In genomic region chr7:100627238-100627549, GRCh38 we compare ENCODE assay signal across 10 cellular contexts. TPM values are rescaled to one million over a fixed set of nuclear protein-coding genes. Genes with fewer than 3 reads are reported as not detected.
DNase-seq lines count a peak whose midpoint lies in the region; ATAC-seq and TF ChIP-seq lines count a peak whose summit lies in the region.
"Had no signal": no experiment of that assay in that cellular context is flagged by ENCODE, and none has a peak within 500 bp of the region (broad histone marks: within the 10 kb centered on the region; RNA-seq: fewer than 3 reads in every experiment).

No MANE protein-coding gene starts in this region.

- peaks cover 26% of the 10 kb centered on the region for H3K4me1 Mint-ChIP-seq in CD4-positive, alpha-beta T cell (ENCODE audit: low read depth)
- H3K4me1 Mint-ChIP-seq in activated naive CD8-positive, alpha-beta T cell (ENCODE audit: low read depth): peaks cover 30% of the 10 kb centered on the region
- H3K4me1 Mint-ChIP-seq in naive thymus-derived CD4-positive, alpha-beta T cell: peaks cover 26 to 60% (median 45%) of the 10 kb centered on the region in 7 donors

- no peaks in the 10 kb centered on the region for H3K27me3 ChIP-seq in CD4-positive, alpha-beta T cell (ENCODE audit: control insufficient read depth, insufficient read depth, low read length)
- H3K27me3 ChIP-seq in HL-60 (ENCODE audit: insufficient read depth, poor library complexity, severe bottlenecking) (no peaks in the 10 kb centered on the region), foreskin keratinocyte (no peaks in the 10 kb centered on the region)
- peaks cover 0 to 4% of the 10 kb centered on the region in 2 donors for H3K27me3 ChIP-seq in naive thymus-derived CD4-positive, alpha-beta T cell (ENCODE audit: control insufficient read depth in 2 of 2, insufficient read depth in 2 of 2, low read length in 2 of 2)
- H3K27me3 ChIP-seq: MG63 had no signal

- POLR2A ChIA-PET in CD4-positive, alpha-beta T cell (lab: Charles Lee): interaction anchor here (0.7 to 3.5 kb wide), 13 partner anchors 15 to 248 kb away, joined by 3 to 40 read pairs (median 5); partner anchors contain the start of genes AGFG2, FBXO24, GNB2 and LRCH4
- POLR2A ChIA-PET in naive thymus-derived CD4-positive, alpha-beta T cell (lab: Charles Lee): interaction anchor here (1.0 to 5.3 kb wide), 9 partner anchors 8 to 78 kb away, joined by 3 to 55 read pairs (median 5); partner anchors contain the start of genes FBXO24, LRCH4, MOSPD3 and POP7

- no peaks in the 10 kb centered on the region for H3K36me3 ChIP-seq in naive thymus-derived CD4-positive, alpha-beta T cell (ENCODE audit: control insufficient read depth in 2 of 3, insufficient read depth in 3 of 3, low read length in 3 of 3)
- H3K36me3 ChIP-seq: MG63 had no signal

- no peaks in the 10 kb centered on the region for H3K9me3 ChIP-seq in CD4-positive, alpha-beta T cell (ENCODE audit: control insufficient read depth, low read length)
- H3K9me3 ChIP-seq in naive thymus-derived CD4-positive, alpha-beta T cell (ENCODE audit: control insufficient read depth in 2 of 3, low read length in 3 of 3): no peaks in the 10 kb centered on the region
- H3K9me3 ChIP-seq: MG63 had no signal

- intact Hi-C loops in CD4-positive, alpha-beta T cell (cut with DNase I, micrococcal nuclease): loop anchor here (2.0 to 5.0 kb wide), 4 partner anchors 14 to 66 kb away; partner anchors contain the start of genes GNB2 (in 2 of the 2) and MOSPD3 (in 2 of the 2)
- intact Hi-C loops in naive thymus-derived CD4-positive, alpha-beta T cell (cut with micrococcal nuclease): loop anchor here (2.0 kb wide), 2 partner anchors 22 to 62 kb away; no protein-coding TSS in a partner anchor

- peaks cover 14 to 18% of the 10 kb centered on the region in 2 donors for H3K4me1 ChIP-seq in naive thymus-derived CD4-positive, alpha-beta T cell (ENCODE audit: control insufficient read depth in 2 of 2, insufficient read depth in 2 of 2, low read length in 2 of 2)
- no peaks in the 10 kb centered on the region for H3K4me1 ChIP-seq in foreskin keratinocyte

- H3K4me3 Mint-ChIP-seq in CD4-positive, alpha-beta T cell: no peak overlapping the region
- H3K4me3 Mint-ChIP-seq in activated naive CD8-positive, alpha-beta T cell: peak overlapping the region; percentile 76
- H3K4me3 Mint-ChIP-seq in naive thymus-derived CD4-positive, alpha-beta T cell: peak overlapping the region in 9 of 10 donors; percentile 25 to 87 (median 70)

- no peak for DNase-seq in CD4-positive, alpha-beta T cell
- DNase-seq in HL-60 (ENCODE audit: low read depth in 1 of 2, low spot score in 1 of 2) (no peak), foreskin keratinocyte (no peak), cerebellar cortex (ENCODE audit: low spot score) (no peak)
- no peak for DNase-seq in naive thymus-derived CD4-positive, alpha-beta T cell
- DNase-seq in stimulated activated CD4-positive, alpha-beta T cell treated with anti-CD3 and anti-CD28 coated beads, Interleukin-2, amount 100 ng/mL, for 24 hours: no peak
- DNase-seq in stimulated activated naive CD4-positive, alpha-beta T cell treated with Interleukin-2 at 50 U/mL for 16 hours (lab: John Stamatoyannopoulos, UW): no peak
- DNase-seq: MG63 had no signal

- no peak for ATAC-seq in CD4-positive, alpha-beta T cell (ENCODE audit: poor library complexity)
- ATAC-seq in naive thymus-derived CD4-positive, alpha-beta T cell: no peak
- no peak for ATAC-seq in foreskin keratinocyte

- H3K36me3 Mint-ChIP-seq in CD4-positive, alpha-beta T cell (ENCODE audit: low read depth): no peaks in the 10 kb centered on the region
- no peaks in the 10 kb centered on the region for H3K36me3 Mint-ChIP-seq in activated naive CD8-positive, alpha-beta T cell
- peaks cover 0 to 20% (median 0%) of the 10 kb centered on the region in 5 donors for H3K36me3 Mint-ChIP-seq in naive thymus-derived CD4-positive, alpha-beta T cell

- TF ChIP-seq CTCF in CD4-positive, alpha-beta T cell (IDR thresholded peaks at IDR 0.05): no peak
- no peak for TF ChIP-seq CTCF in HL-60 (IDR thresholded peaks at IDR 0.05; ENCODE audit: insufficient read depth, low read length)
- TF ChIP-seq CTCF in foreskin keratinocyte (conservative IDR thresholded peaks at IDR 0.05): no peak

- no peaks in the 10 kb centered on the region for H3K9me3 Mint-ChIP-seq in CD4-positive, alpha-beta T cell
- H3K9me3 Mint-ChIP-seq in activated naive CD8-positive, alpha-beta T cell (ENCODE audit: low read depth): no peaks in the 10 kb centered on the region
- H3K9me3 Mint-ChIP-seq in naive thymus-derived CD4-positive, alpha-beta T cell: peaks cover 0 to 2% (median 0%) of the 10 kb centered on the region in 11 donors

- peak overlapping the region; percentile 29 for H3K4me3 ChIP-seq in HL-60 (replicated peaks; ENCODE audit: insufficient read depth, low read length)
- H3K4me3 ChIP-seq in naive thymus-derived CD4-positive, alpha-beta T cell (ENCODE audit: low read length): peak overlapping the region; percentile 58
- H3K4me3 ChIP-seq: MG63 had no signal

- peak overlapping the region; percentile 73 for H3K27ac ChIP-seq in CD4-positive, alpha-beta T cell (ENCODE audit: low read depth, low read length)
- no peak overlapping the region for H3K27ac ChIP-seq in HL-60 (replicated peaks)
- H3K27ac ChIP-seq in naive thymus-derived CD4-positive, alpha-beta T cell (ENCODE audit: low read depth, low read length): peak overlapping the region; percentile 84
- H3K27ac ChIP-seq in foreskin keratinocyte: no peak overlapping the region

- H3K27ac Mint-ChIP-seq in CD4-positive, alpha-beta T cell: peak overlapping the region; percentile 62
- no peak overlapping the region for H3K27ac Mint-ChIP-seq in activated naive CD8-positive, alpha-beta T cell
- H3K27ac Mint-ChIP-seq in naive thymus-derived CD4-positive, alpha-beta T cell: peak overlapping the region in 7 of 9 donors; percentile 49 to 88 (median 75)

- CTCF ChIA-PET in CD4-positive, alpha-beta T cell (lab: Charles Lee): interaction anchor here (1.5 to 3.0 kb wide), 3 partner anchors 14 to 78 kb away, joined by 5 to 8 read pairs (median 8); partner anchors contain the start of genes MOSPD3 and POP7
- CTCF ChIA-PET in naive thymus-derived CD4-positive, alpha-beta T cell (lab: Charles Lee): interaction anchor here (0.6 to 1.6 kb wide), 3 partner anchors 14 to 78 kb away, joined by 3 to 11 read pairs (median 3); partner anchors contain the start of gene POP7

- H3K27me3 Mint-ChIP-seq in CD4-positive, alpha-beta T cell: no peaks in the 10 kb centered on the region
- no peaks in the 10 kb centered on the region for H3K27me3 Mint-ChIP-seq in activated naive CD8-positive, alpha-beta T cell
- H3K27me3 Mint-ChIP-seq in naive thymus-derived CD4-positive, alpha-beta T cell: no peaks in the 10 kb centered on the region

RNA-seq across cellular contexts. Expression of gene TFR2, which starts 14.2 kb away (rescaled TPM):
- 1 to 10 TPM; 1.7 to 2.3 TPM for total RNA-seq in CD4-positive, alpha-beta T cell
- total RNA-seq in naive thymus-derived CD4-positive, alpha-beta T cell: 10 to 100 TPM in 1 of 5 experiments, 1 to 10 TPM in 4; 1.8 to 14.4 (median 4.0) TPM
- 1 to 10 TPM in 1 of 2 donors, under 1 TPM in 1; 0.55 to 1.3 TPM for polyA plus RNA-seq in naive thymus-derived CD4-positive, alpha-beta T cell
- 0.34 and 0.39 TPM in 2 replicates for total RNA-seq in foreskin keratinocyte
- 0.57 and 0.70 TPM in 2 replicates for polyA plus RNA-seq in foreskin keratinocyte

RNA-seq across cellular contexts. Expression of gene MOSPD3, which starts 14.9 kb away (rescaled TPM):
- total RNA-seq in CD4-positive, alpha-beta T cell: 10 to 100 TPM in 1 of 2 experiments, 1 to 10 TPM in 1; 8.5 to 10.9 TPM
- total RNA-seq in naive thymus-derived CD4-positive, alpha-beta T cell: 10 to 100 TPM in 4 of 5 experiments, 1 to 10 TPM in 1; 8.8 to 54.9 (median 13.1) TPM
- 10 to 100 TPM; 20.4 to 20.6 TPM for polyA plus RNA-seq in naive thymus-derived CD4-positive, alpha-beta T cell
- 9.7 and 11.7 TPM in 2 replicates for total RNA-seq in foreskin keratinocyte
- polyA plus RNA-seq in foreskin keratinocyte: 17.7 and 18.4 TPM in 2 replicates

RNA-seq across cellular contexts. Expression of gene PCOLCE, which starts 25.0 kb away (rescaled TPM):
- total RNA-seq in CD4-positive, alpha-beta T cell: 1 to 10 TPM; 6.7 to 7.5 TPM
- total RNA-seq in naive thymus-derived CD4-positive, alpha-beta T cell: 10 to 100 TPM in 1 of 5 experiments, 1 to 10 TPM in 4; 9.1 to 11.7 (median 9.5) TPM
- polyA plus RNA-seq in naive thymus-derived CD4-positive, alpha-beta T cell: under 1 TPM in 1 of 2 donors, not detected in 1; 0.64 TPM
- total RNA-seq in foreskin keratinocyte: 2.1 and 2.6 TPM in 2 replicates
- 5.2 and 6.9 TPM in 2 replicates for polyA plus RNA-seq in foreskin keratinocyte

RNA-seq across cellular contexts. Expression of gene ACTL6B, which starts 29.1 kb away (rescaled TPM):
- total RNA-seq in CD4-positive, alpha-beta T cell: not detected
- not detected for total RNA-seq in naive thymus-derived CD4-positive, alpha-beta T cell
- polyA plus RNA-seq in naive thymus-derived CD4-positive, alpha-beta T cell: not detected
- not detected in 2 replicates for total RNA-seq in foreskin keratinocyte
- polyA plus RNA-seq in foreskin keratinocyte: not detected in 2 replicates
- total RNA-seq: mesenteric fat pad had no signal

RNA-seq across cellular contexts. Expression of gene FBXO24, which starts 41.1 kb away (rescaled TPM):
- total RNA-seq in CD4-positive, alpha-beta T cell: under 1 TPM; 0.66 to 0.78 TPM
- 1 to 10 TPM in 4 of 5 experiments, under 1 TPM in 1; 0.75 to 3.1 (median 1.7) TPM for total RNA-seq in naive thymus-derived CD4-positive, alpha-beta T cell
- 1 to 10 TPM; 2.0 TPM for polyA plus RNA-seq in naive thymus-derived CD4-positive, alpha-beta T cell
- 0.27 and 0.49 TPM in 2 replicates for total RNA-seq in foreskin keratinocyte
- 0.44 and 0.46 TPM in 2 replicates for polyA plus RNA-seq in foreskin keratinocyte
- total RNA-seq: mesenteric fat pad had no signal

Comparison
In these comparisons a context has a peak if more than half of its experiments do, and no peak if none do; other contexts are left out.
1. H3K27ac ChIP-seq: peak in CD4-positive, alpha-beta T cell (single experiment) and naive thymus-derived CD4-positive, alpha-beta T cell (single experiment); none in HL-60 (single experiment) and foreskin keratinocyte (single experiment).